15 cellular contexts compared by ENCODE assay signal in genomic region chr5:9149988-9150387, GRCh38.
A peak's percentile ranks its signal among the peaks of the same experiment; 100 is the strongest.
DNase-seq lines count a peak whose midpoint lies in the region; ATAC-seq, FAIRE-seq and TF ChIP-seq lines count a peak whose summit lies in the region.
"Had no signal": no experiment of that assay in that cellular context is flagged by ENCODE, and none has a peak within 500 bp of the region (broad histone marks: within the 10 kb centered on the region; RNA-seq: fewer than 3 reads in every experiment).

No MANE protein-coding gene starts in this region.

- DNase-seq in SK-N-SH (no peak), RPMI7951 (ENCODE audit: low read depth) (peak; percentile 88), fibroblast of peridontal ligament (ENCODE audit: extremely low read depth) (peak; percentile 82), urothelium cell line (ENCODE audit: low spot score) (peak; percentile 62), superior temporal gyrus (ENCODE audit: extremely low spot score) (no peak), thyroid gland (no peak)
- DNase-seq: activated B cell treated with CpG ODN at 0.5 μM for 24 hours, DMS 273 treated with DMSO at 0.1 percent for 48 hours, tibial artery had no signal

- H3K9ac ChIP-seq in SK-N-SH = no peak overlapping the region
- H3K9ac ChIP-seq: parathyroid adenoma had no signal

- H3K4me3 ChIP-seq in SK-N-SH (ENCODE audit: low read depth in 2 of 2, low read length in 1 of 2) = no peak overlapping the region
- no peak overlapping the region for H3K4me3 ChIP-seq in thyroid gland (replicated peaks in 1 of 3)
- H3K4me3 ChIP-seq: tibial artery had no signal

- no peak overlapping the region for H3K4me2 ChIP-seq in SK-N-SH

- TF ChIP-seq POLR2A in thyroid gland (IDR thresholded peaks at IDR 0.05) = no peak

- H3K9me3 ChIP-seq in SK-N-SH (no peaks in the 10 kb centered on the region), thyroid gland (no peaks in the 10 kb centered on the region)
- H3K9me3 ChIP-seq: tibial artery had no signal

- ATAC-seq in SK-N-SH treated with all-trans-retinoic acid at 6 μM for 48 hours (no peak), HG03342 (IDR thresholded peaks at IDR 0.05; ENCODE audit: unreplicated experiment) (no peak)
- ATAC-seq: activated naive CD4-positive, alpha-beta T cell treated with anti-CD3 and anti-CD28 coated beads, Interleukin-2, amount 50 U/mL, for 72 hours had no signal

- intact Hi-C loops in thyroid gland (cut with DNase I) = no loop called here

- H3K9me2 ChIP-seq in SK-N-SH = no peaks in the 10 kb centered on the region

- CTCF ChIA-PET in SK-N-SH (lab: Yijun Ruan, JAX) = no interaction called here

- H2AFZ ChIP-seq in SK-N-SH (ENCODE audit: low read depth) = no peak overlapping the region
- H2AFZ ChIP-seq: parathyroid adenoma had no signal

- TF ChIP-seq CTCF in SK-N-SH (IDR thresholded peaks at IDR 0.05) (no peak), thyroid gland (IDR thresholded peaks at IDR 0.05) (no peak)

- POLR2A ChIA-PET in SK-N-SH (lab: Yijun Ruan, JAX) = interaction anchor here (0.6 kb wide), 1 partner anchor 353 kb away, joined by 3 read pairs; no protein-coding TSS in a partner anchor

- FAIRE-seq in urothelium cell line (lab: Jason Lieb, UNC) = no peak
- FAIRE-seq: colon, GM19239 had no signal

- no peaks in the 10 kb centered on the region for H3K4me1 ChIP-seq in SK-N-SH (ENCODE audit: control insufficient read depth in 1 of 2, insufficient read depth in 2 of 2, low read depth in 1 of 2, low read length in 1 of 2)
- no peaks in the 10 kb centered on the region for H3K4me1 ChIP-seq in thyroid gland
- H3K4me1 ChIP-seq: parathyroid adenoma, tibial artery had no signal

- H3K27me3 ChIP-seq in SK-N-SH (ENCODE audit: insufficient read depth) = no peaks in the 10 kb centered on the region
- H3K27me3 ChIP-seq in thyroid gland = no peaks in the 10 kb centered on the region
- H3K27me3 ChIP-seq: tibial artery had no signal

- no peaks in the 10 kb centered on the region for H3K79me2 ChIP-seq in SK-N-SH (ENCODE audit: insufficient read depth)
- H3K79me2 ChIP-seq: parathyroid adenoma had no signal

- H4K20me1 ChIP-seq in SK-N-SH (ENCODE audit: insufficient read depth) = no peaks in the 10 kb centered on the region

- TF ChIP-seq EP300 in SK-N-SH (IDR thresholded peaks at IDR 0.05; ENCODE audit: borderline replicate concordance in 1 of 2, low read depth in 1 of 2, low read length in 1 of 2) = no peak

- H3F3A ChIP-seq in SK-N-SH (replicated peaks; ENCODE audit: insufficient read depth) = no peaks in the 10 kb centered on the region

- WGBS in SK-N-SH (ENCODE audit: low lambda C conversion rate) = 25% methylated on average over 1 of the region's 1 CpG
- WGBS in thyroid gland, 2 donors = 86 to 88% methylated on average over 1 of the region's 1 CpG

- H3K36me3 ChIP-seq in SK-N-SH (replicated peaks in 1 of 2; ENCODE audit: control insufficient read depth in 1 of 2, insufficient read depth in 2 of 2, low read length in 1 of 2) (no peaks in the 10 kb centered on the region), thyroid gland (no peaks in the 10 kb centered on the region)

- H3K27ac ChIP-seq in SK-N-SH (ENCODE audit: low read depth in 2 of 2, low read length in 1 of 2) = no peak overlapping the region
- no peak overlapping the region for H3K27ac ChIP-seq in thyroid gland
- H3K27ac ChIP-seq: parathyroid adenoma, tibial artery had no signal

- TF ChIP-seq RAD21 in SK-N-SH (IDR thresholded peaks at IDR 0.05; ENCODE audit: low read length) = no peak

TF ChIP-seq in SK-N-SH, 30 proteins besides CTCF, POLR2A, EP300 and RAD21:
- TF ChIP-seq POLR2AphosphoS5 (IDR thresholded peaks at IDR 0.05; ENCODE audit: low read depth, low read length) = no peak
- TF ChIP-seq TCF12 (IDR thresholded peaks at IDR 0.05) = peak; percentile 40; the same call in 1 of the 2 replicates
- TF ChIP-seq FOSL2 (IDR thresholded peaks at IDR 0.05; ENCODE audit: borderline replicate concordance, low read depth) = peak; percentile 20; the same call in 1 of the 2 replicates
- no peak for TF ChIP-seq NFIC (IDR thresholded peaks at IDR 0.05; ENCODE audit: borderline replicate concordance)
- TF ChIP-seq, protein P1, sequence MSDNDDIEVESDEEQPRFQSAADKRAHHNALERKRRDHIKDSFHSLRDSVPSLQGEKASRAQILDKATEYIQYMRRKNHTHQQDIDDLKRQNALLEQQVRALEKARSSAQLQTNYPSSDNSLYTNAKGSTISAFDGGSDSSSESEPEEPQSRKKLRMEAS (IDR thresholded peaks at IDR 0.05; ENCODE audit: low read depth) = peak; percentile 40; the same call in 1 of the 2 replicates
- TF ChIP-seq SIN3A (IDR thresholded peaks at IDR 0.05; ENCODE audit: borderline replicate concordance, low read depth, low read length) = no peak

TF ChIP-seq in SK-N-SH treated with all-trans-retinoic acid at 6 μM for 48 hours, 23 proteins besides CTCF, POLR2A, EP300 and RAD21:
- TF ChIP-seq PPARA (CRISPR knock-in tag; IDR thresholded peaks at IDR 0.05; ENCODE audit: borderline replicate concordance) (no peak), SNAI2 (CRISPR knock-in tag; IDR thresholded peaks at IDR 0.05) (no peak), CSDC2 (CRISPR knock-in tag; IDR thresholded peaks at IDR 0.05) (no peak), TCF4 (CRISPR knock-in tag; IDR thresholded peaks at IDR 0.05; ENCODE audit: borderline replicate concordance) (no peak), ZFP30 (CRISPR knock-in tag; IDR thresholded peaks at IDR 0.05) (no peak), ZFP3 (CRISPR knock-in tag; IDR thresholded peaks at IDR 0.05) (no peak), ZNF70 (CRISPR knock-in tag; IDR thresholded peaks at IDR 0.05) (no peak), ESRRG (CRISPR knock-in tag; IDR thresholded peaks at IDR 0.05) (no peak), ARNTL (CRISPR knock-in tag; IDR thresholded peaks at IDR 0.05; ENCODE audit: borderline replicate concordance, low read depth) (no peak), TOX (CRISPR knock-in tag; IDR thresholded peaks at IDR 0.05; ENCODE audit: borderline replicate concordance) (no peak), BACH2 (CRISPR knock-in tag; IDR thresholded peaks at IDR 0.05; ENCODE audit: borderline replicate concordance) (no peak), CSRNP3 (CRISPR knock-in tag; IDR thresholded peaks at IDR 0.05) (no peak), ZC3H10 (CRISPR knock-in tag; IDR thresholded peaks at IDR 0.05) (no peak), ZNF8 (CRISPR knock-in tag; IDR thresholded peaks at IDR 0.05) (no peak), GLIS3 (CRISPR knock-in tag; IDR thresholded peaks at IDR 0.05) (no peak)
- TF ChIP-seq, protein P2, sequence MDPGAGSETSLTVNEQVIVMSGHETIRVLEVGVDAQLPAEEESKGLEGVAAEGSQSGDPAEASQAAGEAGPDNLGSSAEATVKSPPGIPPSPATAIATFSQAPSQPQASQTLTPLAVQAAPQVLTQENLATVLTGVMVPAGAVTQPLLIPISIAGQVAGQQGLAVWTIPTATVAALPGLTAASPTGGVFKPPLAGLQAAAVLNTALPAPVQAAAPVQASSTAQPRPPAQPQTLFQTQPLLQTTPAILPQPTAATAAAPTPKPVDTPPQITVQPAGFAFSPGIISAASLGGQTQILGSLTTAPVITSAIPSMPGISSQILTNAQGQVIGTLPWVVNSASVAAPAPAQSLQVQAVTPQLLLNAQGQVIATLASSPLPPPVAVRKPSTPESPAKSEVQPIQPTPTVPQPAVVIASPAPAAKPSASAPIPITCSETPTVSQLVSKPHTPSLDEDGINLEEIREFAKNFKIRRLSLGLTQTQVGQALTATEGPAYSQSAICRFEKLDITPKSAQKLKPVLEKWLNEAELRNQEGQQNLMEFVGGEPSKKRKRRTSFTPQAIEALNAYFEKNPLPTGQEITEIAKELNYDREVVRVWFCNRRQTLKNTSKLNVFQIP (CRISPR knock-in tag; IDR thresholded peaks at IDR 0.05; ENCODE audit: borderline replicate concordance, low read depth) = no peak

Comparison
In these comparisons a context has a peak if more than half of its experiments do, and no peak if none do; other contexts are left out.
1. DNase-seq: peak in RPMI7951 (single experiment), fibroblast of peridontal ligament (single experiment) and urothelium cell line (single experiment); none in SK-N-SH (single experiment), superior temporal gyrus (single experiment) and thyroid gland (0 of 2).